ENCODE assay signal across 8 cellular contexts in the genomic region with DNA sequence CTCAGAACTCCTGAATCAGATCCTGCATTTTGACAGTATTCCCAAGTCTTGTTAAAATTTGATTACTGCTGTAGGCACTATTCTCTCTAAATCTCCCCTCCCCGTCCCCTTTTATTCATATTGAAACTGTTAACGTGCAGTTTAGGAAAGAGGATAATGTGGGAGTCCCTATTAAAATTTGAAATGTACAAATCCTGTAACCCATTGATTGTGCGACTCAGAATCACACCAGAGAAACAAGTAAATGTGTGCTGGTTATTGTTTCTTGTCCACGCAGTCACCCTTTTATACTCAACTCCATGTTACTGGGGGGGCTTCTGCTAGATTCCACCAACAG. TPM values are rescaled to one million over a fixed set of nuclear protein-coding genes. Genes with fewer than 3 reads are reported as not detected.
DNase-seq lines count a peak whose midpoint lies in the region; ATAC-seq and TF ChIP-seq lines count a peak whose summit lies in the region.

No MANE protein-coding gene starts in this region.

- peaks cover 39% of the 10 kb centered on the region for H3K4me1 Mint-ChIP-seq in CD4-positive, alpha-beta T cell (ENCODE audit: low read depth)

- H4K20me1 ChIP-seq in OCI-LY7 (ENCODE audit: insufficient read depth, low read length), result no peaks in the 10 kb centered on the region; the same call in 1 of the 2 replicates

- TSS peak; percentile 100 for BruUV-seq in OCI-LY7 (replicated peaks; lab: Mats Ljungman, UMichigan)

- peak overlapping the region; percentile 1 for H3K9ac ChIP-seq in endocrine pancreas (ENCODE audit: control insufficient read depth, insufficient read depth, low read length)

- POLR2A ChIA-PET in CD4-positive, alpha-beta T cell (lab: Charles Lee), result interaction anchor here (1.0 to 3.4 kb wide), 13 partner anchors 9 to 456 kb away, joined by 3 to 164 read pairs (median 7); partner anchors contain the start of genes CCT8, RWDD2B and USP16
- POLR2A ChIA-PET in OCI-LY7 (lab: Charles Lee), result interaction anchor here (0.8 to 3.9 kb wide), 12 partner anchors 8 to 84 kb away, joined by 3 to 32 read pairs (median 4); partner anchors contain the start of genes RWDD2B and USP16

- intact Hi-C loops in CD4-positive, alpha-beta T cell (cut with DNase I, micrococcal nuclease), result loop anchor here (1.0 to 10.0 kb wide), 7 partner anchors 8 to 306 kb away; partner anchors contain the start of genes BACH1 (in 2 of the 2), CCT8 (in 1 of the 2) and USP16 (in 1 of the 2)
- intact Hi-C loops in OCI-LY7 (cut with micrococcal nuclease; ENCODE audit: unreplicated experiment), result loop anchor here (1.0 to 10.0 kb wide), 3 partner anchors 9 to 302 kb away; partner anchors contain the start of genes BACH1 and USP16

- H3K27me3 ChIP-seq in CD4-positive, alpha-beta T cell (ENCODE audit: control insufficient read depth, insufficient read depth, low read length), result no peaks in the 10 kb centered on the region
- H3K27me3 ChIP-seq in endocrine pancreas (ENCODE audit: control insufficient read depth, insufficient read depth, low read length), result no peaks in the 10 kb centered on the region
- H3K27me3 ChIP-seq in neutrophil, result no peaks in the 10 kb centered on the region

- no peaks in the 10 kb centered on the region for H3K27me3 Mint-ChIP-seq in CD4-positive, alpha-beta T cell

- peaks cover 39% of the 10 kb centered on the region for H3K79me2 ChIP-seq in OCI-LY7 (ENCODE audit: insufficient read depth, low read depth, low read length)

- peaks cover 29% of the 10 kb centered on the region for H3K36me3 Mint-ChIP-seq in CD4-positive, alpha-beta T cell (ENCODE audit: low read depth)

- H3K4me3 Mint-ChIP-seq in CD4-positive, alpha-beta T cell, result peak overlapping the region; percentile 97

- no peaks in the 10 kb centered on the region for H3K9me3 ChIP-seq in CD4-positive, alpha-beta T cell (ENCODE audit: control insufficient read depth, low read length)
- no peaks in the 10 kb centered on the region for H3K9me3 ChIP-seq in OCI-LY7 (ENCODE audit: low read length)
- H3K9me3 ChIP-seq in endocrine pancreas (ENCODE audit: control insufficient read depth, low read length), result no peaks in the 10 kb centered on the region
- H3K9me3 ChIP-seq in neutrophil, result no peaks in the 10 kb centered on the region

- CTCF ChIA-PET in CD4-positive, alpha-beta T cell (lab: Charles Lee), result interaction anchor here (1.1 to 4.5 kb wide), 4 partner anchors 9 to 84 kb away, joined by 3 to 23 read pairs (median 3); partner anchors contain the start of gene USP16
- CTCF ChIA-PET in OCI-LY7 (lab: Charles Lee; ENCODE audit: unreplicated experiment), result interaction anchor here (1.8 kb wide), 1 partner anchor 9 kb away, joined by 7 read pairs; no protein-coding TSS in a partner anchor

- H3K4me2 ChIP-seq in OCI-LY7 (ENCODE audit: low read length), result peak overlapping the region; percentile 77

- peaks cover 27% of the 10 kb centered on the region for H3K4me1 ChIP-seq in OCI-LY7 (ENCODE audit: insufficient read depth, low read length, poor library complexity, severe bottlenecking)
- peaks cover 7% of the 10 kb centered on the region for H3K4me1 ChIP-seq in endocrine pancreas (ENCODE audit: control insufficient read depth, insufficient read depth, low read length)
- H3K4me1 ChIP-seq in neutrophil (ENCODE audit: control insufficient read depth in 1 of 2, insufficient read depth in 1 of 2, low read depth in 1 of 2, low read length in 1 of 2), result peaks cover 22 to 23% of the 10 kb centered on the region in 2 experiments

- no peaks in the 10 kb centered on the region for H3K36me3 ChIP-seq in OCI-LY7 (ENCODE audit: insufficient read depth, low read length)
- no peaks in the 10 kb centered on the region for H3K36me3 ChIP-seq in endocrine pancreas (ENCODE audit: control insufficient read depth, insufficient read depth, low read length)
- peaks cover 3% of the 10 kb centered on the region for H3K36me3 ChIP-seq in neutrophil

- ATAC-seq in CD4-positive, alpha-beta T cell (ENCODE audit: poor library complexity), result no peak
- ATAC-seq in activated CD4-positive, CD25-positive, alpha-beta regulatory T cell treated with anti-CD3 and anti-CD28 coated beads, Interleukin-2, amount 50 U/mL, for 24 hours, result no peak

- H3K27ac ChIP-seq in CD4-positive, alpha-beta T cell (ENCODE audit: low read depth, low read length), result peak overlapping the region; percentile 75
- H3K27ac ChIP-seq in OCI-LY7 (ENCODE audit: low read depth, low read length, poor library complexity, severe bottlenecking) (peak overlapping the region; percentile 83), neutrophil (peak overlapping the region; percentile 95)

- no peak for DNase-seq in CD4-positive, alpha-beta T cell
- DNase-seq in OCI-LY7 (ENCODE audit: low spot score) (no peak), HPDE6-E6E7 (ENCODE audit: extremely low spot score) (no peak), inferior parietal cortex (ENCODE audit: extremely low spot score) (no peak), MV-4-11 (lab: John Stamatoyannopoulos, UW) (no peak)

- no peak for TF ChIP-seq CTCF in CD4-positive, alpha-beta T cell (IDR thresholded peaks at IDR 0.05)
- TF ChIP-seq CTCF in OCI-LY7 (conservative IDR thresholded peaks at IDR 0.05; ENCODE audit: low read length) (no peak), neutrophil (IDR thresholded peaks at IDR 0.05) (no peak)

- peak overlapping the region; percentile 91 for H3K27ac Mint-ChIP-seq in CD4-positive, alpha-beta T cell

- H3K9me3 Mint-ChIP-seq in CD4-positive, alpha-beta T cell, result no peaks in the 10 kb centered on the region

- H3K9me2 ChIP-seq in OCI-LY7 (ENCODE audit: insufficient read depth, low read length), result no peaks in the 10 kb centered on the region

- peak overlapping the region; percentile 72 for H2AFZ ChIP-seq in OCI-LY7 (ENCODE audit: low read length)

- H3K4me3 ChIP-seq in OCI-LY7 (ENCODE audit: low read depth, low read length, poor library complexity, severe bottlenecking) (peak overlapping the region; percentile 64), endocrine pancreas (ENCODE audit: control insufficient read depth, insufficient read depth, low read length) (peak overlapping the region; percentile 70), neutrophil (ENCODE audit: low read depth in 1 of 2, low read length in 1 of 2) (peak overlapping the region; percentile 91 to 96)

RNA-seq across cellular contexts. Expression of gene LTN1, which starts 0.6 kb away (rescaled TPM):
- 10 to 100 TPM; 23.6 to 24.3 TPM for total RNA-seq in CD4-positive, alpha-beta T cell
- 17.2 and 18.4 TPM in 2 replicates for total RNA-seq in OCI-LY7 (2014; rRNA removed; shearing (Covaris generic))
- 30.1 and 32.6 TPM in 2 replicates for total RNA-seq in OCI-LY7 (2022)

RNA-seq across cellular contexts. Expression of gene RWDD2B, which starts 25.9 kb away (rescaled TPM):
- total RNA-seq in CD4-positive, alpha-beta T cell, result 1 to 10 TPM; 1.4 TPM
- 5.0 and 7.5 TPM in 2 replicates for total RNA-seq in OCI-LY7 (2014; rRNA removed; shearing (Covaris generic))
- total RNA-seq in OCI-LY7 (2022), result 16.1 and 17.4 TPM in 2 replicates

RNA-seq across cellular contexts. Expression of gene USP16, which starts 31.2 kb away (rescaled TPM):
- total RNA-seq in CD4-positive, alpha-beta T cell, result 10 to 100 TPM; 79.7 to 81.7 TPM
- total RNA-seq in OCI-LY7 (2014; rRNA removed; shearing (Covaris generic)), result 22.8 and 23.1 TPM in 2 replicates
- 34.2 and 35.4 TPM in 2 replicates for total RNA-seq in OCI-LY7 (2022)
